Comparison of ENCODE assay signal across 11 cellular contexts in genomic region chr18:13893418-13893760, GRCh38. TPM values are rescaled to one million over a fixed set of nuclear protein-coding genes. Genes with fewer than 3 reads are reported as not detected.
DNase-seq lines count a peak whose midpoint lies in the region; ATAC-seq, FAIRE-seq and TF ChIP-seq lines count a peak whose summit lies in the region.
"Had no signal": no experiment of that assay in that cellular context is flagged by ENCODE, and none has a peak within 500 bp of the region (broad histone marks: within the 10 kb centered on the region; RNA-seq: fewer than 3 reads in every experiment).

No MANE protein-coding gene starts in this region.

- peak; percentile 82 for FAIRE-seq in GM19239 (lab: Jason Lieb, UNC)
- FAIRE-seq: endometrium, keratinocyte had no signal

- TF ChIP-seq POLR2A in testis (IDR thresholded peaks at IDR 0.05), result no peak

- H3K4me3 ChIP-seq in ascending aorta (no peak overlapping the region), H7 (ENCODE audit: insufficient read depth, low read depth, low read length) (no peak overlapping the region), testis (no peak overlapping the region), foreskin fibroblast (ENCODE audit: low read depth in 1 of 2, low read length in 2 of 2) (no peak overlapping the region)

- TF ChIP-seq CTCF in ascending aorta (IDR thresholded peaks at IDR 0.05) (no peak), testis (IDR thresholded peaks at IDR 0.05) (no peak), foreskin fibroblast (IDR thresholded peaks at IDR 0.05; ENCODE audit: low read depth, low read length) (no peak)

- H3K4me1 ChIP-seq in ascending aorta, result no peaks in the 10 kb centered on the region
- H3K4me1 ChIP-seq in testis, result no peaks in the 10 kb centered on the region

- no peak overlapping the region for H3K27ac ChIP-seq in ascending aorta
- no peak overlapping the region for H3K27ac ChIP-seq in testis

- DNase-seq in D341Med (ENCODE audit: low spot score), result peak; percentile 12
- peak; percentile 60 for DNase-seq in GM19239 (ENCODE audit: insufficient read length, low spot score)
- peak; percentile 22 for DNase-seq in LHCN-M2 (ENCODE audit: low read depth)
- DNase-seq in ascending aorta (ENCODE audit: low spot score in 2 of 2), result no peak
- no peak for DNase-seq in H7
- no peak for DNase-seq in testis
- DNase-seq in foreskin fibroblast, result no peak
- DNase-seq: NCI-H1436 had no signal

- H3K36me3 ChIP-seq in ascending aorta (no peaks in the 10 kb centered on the region), H7 (replicated peaks; ENCODE audit: control insufficient read depth, insufficient read depth, low read length) (no peaks in the 10 kb centered on the region), testis (ENCODE audit: low read depth, missing control alignments) (no peaks in the 10 kb centered on the region)

- 79% methylated on average over 3 of the region's 3 CpGs for WGBS in testis, 2 donors

- intact Hi-C loops in ascending aorta (cut with DNase I), result no loop called here
- intact Hi-C loops in testis (cut with DNase I; ENCODE audit: low total_unique reads), result no loop called here

- H3K27me3 ChIP-seq in ascending aorta (no peaks in the 10 kb centered on the region), H7 (ENCODE audit: control insufficient read depth, insufficient read depth, low read length) (no peaks in the 10 kb centered on the region), testis (no peaks in the 10 kb centered on the region)

- H3K9me3 ChIP-seq in ascending aorta (no peaks in the 10 kb centered on the region), testis (no peaks in the 10 kb centered on the region)

- peak; percentile 98 for ATAC-seq in HG02852 (IDR thresholded peaks at IDR 0.05; ENCODE audit: unreplicated experiment)

RNA-seq across cellular contexts. Expression of gene MC2R, which starts 21.9 kb away (rescaled TPM):
- total RNA-seq in LHCN-M2 (2014; rRNA removed) (not detected in 2 replicates), ascending aorta (not detected), testis (not detected)
- not detected for polyA plus RNA-seq in LHCN-M2 (2012)
- total RNA-seq in H7 (2014; rRNA removed; shearing (Covaris generic)), result not detected in 2 replicates
- 0.24 TPM for polyA plus RNA-seq in testis (ENCODE audit: insufficient read depth, low read depth, low replicate concordance)
- polyA plus RNA-seq: keratinocyte had no signal

Comparison
In these comparisons a context has a peak if more than half of its experiments do, and no peak if none do; other contexts are left out.
1. DNase-seq: peak in D341Med (single experiment), GM19239 (single experiment) and LHCN-M2 (single experiment); none in ascending aorta (0 of 2), H7 (single experiment), testis (single experiment) and foreskin fibroblast (0 of 2).